In genomic region chr15:64699767-64700388, GRCh38 we compare ENCODE assay signal across 8 cellular contexts.
A peak's percentile ranks its signal among the peaks of the same experiment; 100 is the strongest.
DNase-seq lines count a peak whose midpoint lies in the region; ATAC-seq and TF ChIP-seq lines count a peak whose summit lies in the region.

No MANE protein-coding gene starts in this region.

- H3K27me3 ChIP-seq in osteoblast (ENCODE audit: insufficient read depth, low read length), result no peaks in the 10 kb centered on the region

- H3K4me3 ChIP-seq in osteoblast (ENCODE audit: insufficient read depth, low read length), result peak overlapping the region; percentile 37

- no peak overlapping the region for H2AFZ ChIP-seq in osteoblast (ENCODE audit: low read length)

- peaks cover 54% of the 10 kb centered on the region for H4K20me1 ChIP-seq in osteoblast (ENCODE audit: insufficient read depth, low read length)

- peak overlapping the region; percentile 92 for H3K4me2 ChIP-seq in osteoblast (ENCODE audit: insufficient read depth, low read length)

- POLR2A ChIA-PET in RWPE1 (lab: Yijun Ruan, JAX; ENCODE audit: low non-redundant PET), result interaction anchor here (0.7 kb wide), 1 partner anchor 38 kb away, joined by 3 read pairs; no protein-coding TSS in a partner anchor

- CTCF ChIA-PET in RWPE1 (lab: Yijun Ruan, JAX), result interaction anchor here (0.6 to 2.0 kb wide), 5 partner anchors 8 to 160 kb away, joined by 3 to 7 read pairs (median 3); no protein-coding TSS in a partner anchor

- H3K9me3 ChIP-seq in osteoblast (ENCODE audit: low read depth, low read length), result no peaks in the 10 kb centered on the region

- H3K79me2 ChIP-seq in osteoblast (ENCODE audit: insufficient read depth, low read length), result peaks cover 79% of the 10 kb centered on the region

- H3K27ac ChIP-seq in RWPE1 (peak overlapping the region; percentile 29; the same call in 1 of the 2 replicates), osteoblast (ENCODE audit: low read depth, low read length) (peak overlapping the region; percentile 36)

- TF ChIP-seq CTCF in RWPE1 (conservative IDR thresholded peaks at IDR 0.05; ENCODE audit: low read depth) (no peak), osteoblast (IDR thresholded peaks at IDR 0.05; ENCODE audit: extremely low read depth, low read depth, low read length) (no peak)

- ATAC-seq in HG03095 (IDR thresholded peaks at IDR 0.05; ENCODE audit: unreplicated experiment) (no peak), HG03039 (IDR thresholded peaks at IDR 0.05; ENCODE audit: unreplicated experiment) (no peak), GM21360 (IDR thresholded peaks at IDR 0.05; ENCODE audit: unreplicated experiment) (no peak)

- H3K36me3 ChIP-seq in osteoblast (ENCODE audit: insufficient read depth, low read length), result peaks cover 2% of the 10 kb centered on the region

- H3K4me1 ChIP-seq in osteoblast (ENCODE audit: insufficient read depth, low read length), result peaks cover 51% of the 10 kb centered on the region

- peak; percentile 81 for DNase-seq in DMS 273 (lab: John Stamatoyannopoulos, UW; ENCODE audit: unreplicated experiment)
- peak; percentile 34 for DNase-seq in RWPE1 (ENCODE audit: low spot score)
- DNase-seq in fibroblast of the conjunctiva (ENCODE audit: low read depth), result peak; percentile 18
- peak; percentile 79 for DNase-seq in osteoblast (ENCODE audit: insufficient read length, low spot score, missing footprints)
- no peak for DNase-seq in SIG-M5 (lab: John Stamatoyannopoulos, UW)
